ENCODE assay signal across 10 cellular contexts in genomic region chr4:7857238-7857701, GRCh38.
A peak's percentile ranks its signal among the peaks of the same experiment; 100 is the strongest.
DNase-seq lines count a peak whose midpoint lies in the region; ATAC-seq and TF ChIP-seq lines count a peak whose summit lies in the region.
"Had no signal": no experiment of that assay in that cellular context is flagged by ENCODE, and none has a peak within 500 bp of the region (broad histone marks: within the 10 kb centered on the region; RNA-seq: fewer than 3 reads in every experiment).

No MANE protein-coding gene starts in this region.

- H3K9me3 Mint-ChIP-seq in activated T-cell treated with anti-CD3 and anti-CD28 coated beads, Interleukin-2, amount 50 U/mL, for 4 hours = no peaks in the 10 kb centered on the region
- no peaks in the 10 kb centered on the region for H3K9me3 Mint-ChIP-seq in activated naive CD8-positive, alpha-beta T cell (ENCODE audit: low read depth)
- H3K9me3 Mint-ChIP-seq: memory B cell had no signal

- no peaks in the 10 kb centered on the region for H3K9me3 ChIP-seq in heart left ventricle
- no peaks in the 10 kb centered on the region for H3K9me3 ChIP-seq in WERI-Rb-1 (ENCODE audit: severe bottlenecking)

- TF ChIP-seq POLR2A in heart left ventricle (IDR thresholded peaks at IDR 0.05) = no peak

- H3K27me3 ChIP-seq in heart left ventricle = no peaks in the 10 kb centered on the region
- H3K27me3 ChIP-seq in WERI-Rb-1 (ENCODE audit: insufficient read depth, low read depth, severe bottlenecking) = no peaks in the 10 kb centered on the region

- H3K4me3 ChIP-seq in heart left ventricle (no peak overlapping the region), WERI-Rb-1 (ENCODE audit: low read depth, low read length) (no peak overlapping the region)

- DNase-seq in activated T-cell treated with anti-CD3 and anti-CD28 coated beads, Interleukin-2, amount 50 U/mL, for 4 hours = no peak
- DNase-seq in activated T-cell treated with anti-CD3 and anti-CD28 coated beads for 4 hours (no peak), heart left ventricle (peak in 4 of 5 donors; percentile 39 to 71 (median 62)), stromal cell of bone marrow (ENCODE audit: low read depth) (peak; percentile 53), DMS153 (lab: John Stamatoyannopoulos, UW) (no peak), WERI-Rb-1 (no peak), KG1 (lab: John Stamatoyannopoulos, UW) (no peak)

- intact Hi-C loops in heart left ventricle (cut with DNase I) = no loop called here

- TF ChIP-seq CTCF in heart left ventricle (IDR thresholded peaks at IDR 0.05) = no peak
- no peak for TF ChIP-seq CTCF in WERI-Rb-1 (IDR thresholded peaks at IDR 0.05; ENCODE audit: low read depth, low read length)

- no peaks in the 10 kb centered on the region for H3K27me3 Mint-ChIP-seq in activated T-cell treated with anti-CD3 and anti-CD28 coated beads, Interleukin-2, amount 50 U/mL, for 4 hours (ENCODE audit: low read depth)
- H3K27me3 Mint-ChIP-seq in activated naive CD8-positive, alpha-beta T cell = no peaks in the 10 kb centered on the region

- peak overlapping the region; percentile 60 for H3K4me3 Mint-ChIP-seq in activated T-cell treated with anti-CD3 and anti-CD28 coated beads, Interleukin-2, amount 50 U/mL, for 4 hours
- H3K4me3 Mint-ChIP-seq in activated naive CD8-positive, alpha-beta T cell = peak overlapping the region; percentile 80
- H3K4me3 Mint-ChIP-seq: memory B cell had no signal

- WGBS in heart left ventricle, 4 donors = 26 to 38% (median 32%) methylated on average over 8 of the region's 8 CpGs

- H3K4me1 Mint-ChIP-seq in activated T-cell treated with anti-CD3 and anti-CD28 coated beads, Interleukin-2, amount 50 U/mL, for 4 hours (ENCODE audit: low read depth) = peaks cover 66% of the 10 kb centered on the region
- peaks cover 58% of the 10 kb centered on the region for H3K4me1 Mint-ChIP-seq in activated naive CD8-positive, alpha-beta T cell (ENCODE audit: low read depth)
- H3K4me1 Mint-ChIP-seq: CD14-positive monocyte, memory B cell had no signal

- H3K36me3 Mint-ChIP-seq in activated T-cell treated with anti-CD3 and anti-CD28 coated beads, Interleukin-2, amount 50 U/mL, for 4 hours (ENCODE audit: insufficient read depth) = peaks cover 8% of the 10 kb centered on the region
- peaks cover 3% of the 10 kb centered on the region for H3K36me3 Mint-ChIP-seq in activated naive CD8-positive, alpha-beta T cell
- H3K36me3 Mint-ChIP-seq: memory B cell had no signal

- H3K27ac ChIP-seq in heart left ventricle = peak overlapping the region in 7 of 12 donors; percentile 3 to 62 (median 40)
- no peak overlapping the region for H3K27ac ChIP-seq in WERI-Rb-1

- H3K36me3 ChIP-seq in heart left ventricle (peaks cover 0 to 20% (median 4%) of the 10 kb centered on the region in 9 donors), WERI-Rb-1 (peaks cover 14% of the 10 kb centered on the region)

- ATAC-seq in activated T-cell treated with anti-CD3 and anti-CD28 coated beads, Interleukin-2, amount 50 U/mL, for 4 hours = peak; percentile 57 to 70
- peak; percentile 43 to 82 (median 72) for ATAC-seq in heart left ventricle

- peaks cover 0 to 52% (median 15%) of the 10 kb centered on the region in 12 donors for H3K4me1 ChIP-seq in heart left ventricle

- peak overlapping the region; percentile 83 for H3K27ac Mint-ChIP-seq in activated naive CD8-positive, alpha-beta T cell
- H3K27ac Mint-ChIP-seq: memory B cell had no signal

Comparison
In these comparisons a context has a peak if more than half of its experiments do, and no peak if none do; other contexts are left out.
1. DNase-seq: peak in heart left ventricle (4 of 5) and stromal cell of bone marrow (single experiment); none in activated T-cell treated with anti-CD3 and anti-CD28 coated beads, Interleukin-2, amount 50 U/mL, for 4 hours (single experiment), activated T-cell treated with anti-CD3 and anti-CD28 coated beads for 4 hours (single experiment), DMS153 (single experiment), WERI-Rb-1 (single experiment) and KG1 (single experiment).